Comparison of ENCODE assay signal across 24 cellular contexts in the genomic region with DNA sequence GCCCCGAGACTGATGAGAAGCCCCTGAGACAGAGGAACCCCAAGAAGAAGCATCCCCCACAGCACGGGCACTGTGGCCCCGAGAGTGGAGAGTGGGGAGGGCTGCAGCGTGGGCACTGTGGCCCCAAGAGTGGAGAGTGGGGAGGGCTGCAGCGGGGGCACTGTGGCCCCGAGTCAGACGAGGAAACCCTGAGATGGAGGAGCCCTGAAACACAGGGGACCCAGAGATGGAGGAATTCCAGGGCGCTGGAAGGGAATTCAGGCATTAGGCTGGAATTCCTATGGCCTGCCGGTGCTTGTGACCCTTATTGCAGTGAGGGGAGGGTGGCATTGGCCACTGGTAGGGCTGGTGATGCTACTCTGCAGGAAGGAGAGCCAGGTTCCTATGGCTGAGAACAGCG.
"Had no signal": no experiment of that assay in that cellular context is flagged by ENCODE, and none has a peak within 500 bp of the region (broad histone marks: within the 10 kb centered on the region; RNA-seq: fewer than 3 reads in every experiment).

No MANE protein-coding gene starts in this region.

- H3K27ac Mint-ChIP-seq: activated naive CD8-positive, alpha-beta T cell treated with anti-CD3 and anti-CD28 coated beads for 36 hours; activated T-helper 1 cell treated with anti-CD3 and anti-CD28 coated beads, Interleukin-12 subunit alpha, Interleukin-12 subunit beta, Interleukin-2, Interleukin-4 antibody, amounts not matched to agents 30 ng/mL and 10 ng/mL and 1 ng/mL, durations not matched to agents 14 hours and 24 hours and 36 hours; mesothelial cell of epicardium; nephron; progenitor cell of endocrine pancreas; stimulated activated memory B cell treated with anti-CD40 and anti-IgM and Interleukin-4, amounts not matched to agents 10 μg/mL and 1 μg/mL and 100 μg/mL, for 72 hours had no signal

- H3K4me3 ChIP-seq: body of pancreas, lung, skin epidermis, thyroid gland, uterus had no signal

- H3K27me3 ChIP-seq: body of pancreas, thyroid gland, uterus had no signal

- H3K4me3 Mint-ChIP-seq: activated naive CD8-positive, alpha-beta T cell treated with anti-CD3 and anti-CD28 coated beads for 36 hours; activated T-helper 1 cell treated with anti-CD3 and anti-CD28 coated beads, Interleukin-12 subunit alpha, Interleukin-12 subunit beta, Interleukin-2, Interleukin-4 antibody, amounts not matched to agents 30 ng/mL and 10 ng/mL and 1 ng/mL, durations not matched to agents 14 hours and 24 hours and 36 hours; mesothelial cell of epicardium; nephron; stimulated activated memory B cell treated with anti-CD40 and anti-IgM and Interleukin-4, amounts not matched to agents 10 μg/mL and 1 μg/mL and 100 μg/mL, for 72 hours had no signal

- H3K4me1 ChIP-seq: body of pancreas, thyroid gland, uterus had no signal

- H3K27ac ChIP-seq: body of pancreas, skin epidermis, thyroid gland, uterus had no signal

- H3K36me3 Mint-ChIP-seq: activated naive CD8-positive, alpha-beta T cell treated with anti-CD3 and anti-CD28 coated beads for 36 hours; mesothelial cell of epicardium; stimulated activated memory B cell treated with anti-CD40 and anti-IgM and Interleukin-4, amounts not matched to agents 10 μg/mL and 1 μg/mL and 100 μg/mL, for 72 hours had no signal

- H3K9me3 Mint-ChIP-seq: activated naive CD8-positive, alpha-beta T cell treated with anti-CD3 and anti-CD28 coated beads for 36 hours; activated T-helper 1 cell treated with anti-CD3 and anti-CD28 coated beads, Interleukin-12 subunit alpha, Interleukin-12 subunit beta, Interleukin-2, Interleukin-4 antibody, amounts not matched to agents 30 ng/mL and 10 ng/mL and 1 ng/mL, durations not matched to agents 14 hours and 24 hours and 36 hours; mesothelial cell of epicardium; nephron had no signal

- H3K9me3 ChIP-seq: body of pancreas, thyroid gland, uterus had no signal

- H3K36me3 ChIP-seq: thyroid gland, uterus had no signal

- ATAC-seq: body of pancreas; stimulated activated memory B cell treated with anti-CD40 and anti-IgM and Interleukin-4, amounts not matched to agents 10 μg/mL and 1 μg/mL and 100 μg/mL, for 72 hours had no signal

- DNase-seq: activated CD4-positive, alpha-beta T cell treated with anti-CD3 and anti-CD28 coated beads, Interleukin-2, amount 50 U/mL, for 1 hour; activated gamma-delta T cell treated with Interleukin-2 at 50 U/mL for 16 hours; activated naive CD8-positive, alpha-beta T cell treated with anti-CD3 and anti-CD28 coated beads for 36 hours; activated T-cell treated with anti-CD3 and anti-CD28 coated beads for 4 hours; amygdala; body of pancreas; erythroblast; foreskin melanocyte; glutamatergic neuron; hypothalamus; nucleus accumbens; stimulated activated CD4-positive, alpha-beta T cell treated with anti-CD3 and anti-CD28 coated beads, Interleukin-15, amount 100 ng/mL, for 24 hours; stimulated activated CD4-positive, alpha-beta T cell treated with anti-CD3 and anti-CD28 coated beads, Interleukin-2, amount 100 ng/mL, for 48 hours; T-helper 1 cell; T-helper 9 cell; thyroid gland; uterus had no signal

- H3K4me1 Mint-ChIP-seq: activated naive CD8-positive, alpha-beta T cell treated with anti-CD3 and anti-CD28 coated beads for 36 hours; mesothelial cell of epicardium; nephron; stimulated activated memory B cell treated with anti-CD40 and anti-IgM and Interleukin-4, amounts not matched to agents 10 μg/mL and 1 μg/mL and 100 μg/mL, for 72 hours had no signal
